In the genomic region with DNA sequence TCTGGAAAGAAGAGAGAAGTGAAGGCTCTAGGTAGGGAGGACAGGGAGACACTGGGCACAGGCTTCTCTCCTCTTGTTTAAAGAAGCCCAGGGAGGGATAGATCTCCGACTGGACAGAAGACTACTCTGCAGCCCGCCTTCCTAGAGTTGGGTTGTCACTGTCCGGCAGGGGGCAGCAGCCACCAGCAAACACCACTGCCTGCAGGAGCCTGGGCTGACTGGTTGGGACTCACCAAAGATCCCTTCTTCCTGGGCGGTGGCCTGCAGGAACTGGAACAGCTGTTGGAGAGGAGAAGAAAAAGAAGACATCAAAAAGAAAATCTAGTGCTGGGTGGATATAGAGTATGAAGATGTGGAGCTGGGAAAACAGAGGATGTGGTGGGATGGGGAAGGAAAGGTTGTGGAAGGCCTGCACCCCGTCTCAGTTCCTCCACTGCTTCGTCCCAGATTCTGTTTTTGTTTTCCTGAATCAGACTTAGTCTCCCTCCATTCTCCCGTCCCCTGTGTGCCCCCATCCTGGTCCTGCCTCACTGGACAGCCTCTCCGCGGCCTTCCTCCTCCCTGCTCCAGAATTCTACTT, we compare ENCODE assay signal across 8 cellular contexts. TPM values are rescaled to one million over a fixed set of nuclear protein-coding genes. Genes with fewer than 3 reads are reported as not detected.
DNase-seq lines count a peak whose midpoint lies in the region; ATAC-seq and TF ChIP-seq lines count a peak whose summit lies in the region.
"Not testable (repeated sequence)": the region's sequence is repeated elsewhere in the genome, so short reads cannot be mapped to it uniquely, and the experiment has no call there.

No MANE protein-coding gene starts in this region.

- not testable (repeated sequence) for H3K9ac ChIP-seq in NT2/D1 (ENCODE audit: insufficient read length, low read depth); liver (ENCODE audit: low read depth in 1 of 2, low read length in 2 of 2)

- peaks cover 21% of the 10 kb centered on the region for H3K36me3 ChIP-seq in NT2/D1 (ENCODE audit: insufficient read depth, insufficient read length, low read length)
- not testable (repeated sequence) for H3K36me3 ChIP-seq in liver (ENCODE audit: control insufficient read depth in 4 of 4, insufficient read depth in 3 of 4, low read depth in 1 of 4, low read length in 3 of 4)

- not testable (repeated sequence) for H3K27ac ChIP-seq in liver (ENCODE audit: low read depth in 1 of 2, low read length in 2 of 2)

- H3K4me1 ChIP-seq in NT2/D1 (ENCODE audit: insufficient read depth, insufficient read length); liver (ENCODE audit: control insufficient read depth in 4 of 4, insufficient read depth in 4 of 4, low read length in 3 of 4): not testable (repeated sequence)

- H3K9me3 Mint-ChIP-seq in activated CD4-positive, alpha-beta memory T cell treated with anti-CD3 and anti-CD28 coated beads, Interleukin-2, amount 10 ng/mL, durations not matched to agents 7 days and 5 days, result not testable (repeated sequence)

- H3K27me3 ChIP-seq in NT2/D1 (ENCODE audit: insufficient read depth, insufficient read length); liver (ENCODE audit: control insufficient read depth in 4 of 4, insufficient read depth in 4 of 4, low read length in 3 of 4): not testable (repeated sequence)

- not testable (repeated sequence) for H3K9me3 ChIP-seq in NT2/D1 (ENCODE audit: insufficient read depth, low read length); liver (ENCODE audit: control insufficient read depth in 4 of 4, low read length in 3 of 4)

- POLR2A ChIA-PET in activated CD4-positive, alpha-beta memory T cell treated with anti-CD3 and anti-CD28 coated beads, Interleukin-2, amount 10 ng/mL, durations not matched to agents 7 days and 5 days (lab: Charles Lee), result not testable (repeated sequence)

- peak; percentile 86 for ATAC-seq in GM21423 (IDR thresholded peaks at IDR 0.05; ENCODE audit: unreplicated experiment)

- TF ChIP-seq RAD21 in liver (IDR thresholded peaks at IDR 0.05), result peak; percentile 88 to 89

- CTCF ChIA-PET in activated CD4-positive, alpha-beta memory T cell treated with anti-CD3 and anti-CD28 coated beads, Interleukin-2, amount 10 ng/mL, durations not matched to agents 7 days and 5 days (lab: Charles Lee), result not testable (repeated sequence)

- not testable (repeated sequence) for H3K36me3 Mint-ChIP-seq in activated CD4-positive, alpha-beta memory T cell treated with anti-CD3 and anti-CD28 coated beads, Interleukin-2, amount 10 ng/mL, durations not matched to agents 7 days and 5 days (ENCODE audit: low read depth)

- H3K4me1 Mint-ChIP-seq in activated CD4-positive, alpha-beta memory T cell treated with anti-CD3 and anti-CD28 coated beads, Interleukin-2, amount 10 ng/mL, durations not matched to agents 7 days and 5 days, result not testable (repeated sequence)

- H3K27ac Mint-ChIP-seq in activated CD4-positive, alpha-beta memory T cell treated with anti-CD3 and anti-CD28 coated beads, Interleukin-2, amount 10 ng/mL, durations not matched to agents 7 days and 5 days, result not testable (repeated sequence)

- not testable (repeated sequence) for H3K27me3 Mint-ChIP-seq in activated CD4-positive, alpha-beta memory T cell treated with anti-CD3 and anti-CD28 coated beads, Interleukin-2, amount 10 ng/mL, durations not matched to agents 7 days and 5 days

- DNase-seq in COR-L47 (lab: John Stamatoyannopoulos, UW), result peak; percentile 50
- peak in 59 of 76 experiments; percentile 3 to 72 (median 42) for DNase-seq in HUDEP-2 (lab: John Stamatoyannopoulos, UW; ENCODE audit: unreplicated experiment in 76 of 76)
- peak; percentile 54 for DNase-seq in NT2/D1 (ENCODE audit: low read depth, low spot score)
- DNase-seq in activated CD4-positive, alpha-beta memory T cell treated with anti-CD3 and anti-CD28 coated beads, Interleukin-2, amount 10 ng/mL, durations not matched to agents 7 days and 5 days, result peak; percentile 70
- peak; percentile 80 for DNase-seq in dedifferentiated amniotic fluid mesenchymal stem cell (ENCODE audit: extremely low spot score)
- DNase-seq in stimulated activated CD4-positive, alpha-beta T cell treated with anti-CD3 and anti-CD28 coated beads, Interleukin-4, amount 100 ng/mL, for 24 hours, result peak; percentile 63

- TF ChIP-seq CTCF in liver (IDR thresholded peaks at IDR 0.05; ENCODE audit: low read depth, low read length, missing input control), result peak; percentile 76

- H3K4me3 ChIP-seq in NT2/D1 (ENCODE audit: insufficient read length, low read depth); liver (ENCODE audit: low read depth in 1 of 3, low read length in 3 of 3): not testable (repeated sequence)

- H3K4me3 Mint-ChIP-seq in activated CD4-positive, alpha-beta memory T cell treated with anti-CD3 and anti-CD28 coated beads, Interleukin-2, amount 10 ng/mL, durations not matched to agents 7 days and 5 days, result not testable (repeated sequence)

- 46% methylated on average over 7 of the region's 9 CpGs for WGBS in liver

RNA-seq across cellular contexts. Expression of a gene that starts 11.6 kb away (rescaled TPM):
- total RNA-seq in activated CD4-positive, alpha-beta memory T cell treated with anti-CD3 and anti-CD28 coated beads, Interleukin-2, amount 10 ng/mL, durations not matched to agents 7 days and 5 days, result 10 to 100 TPM; 35.8 to 37.3 TPM
- total RNA-seq in liver, result 10 to 100 TPM; 20.1 to 68.7 TPM
- 100 to 1,000 TPM in 1 of 2 donors, 10 to 100 TPM in 1; 69.9 to 105 TPM for polyA plus RNA-seq in liver
